ENCODE assay signal across 1 cellular context in the genomic region with DNA sequence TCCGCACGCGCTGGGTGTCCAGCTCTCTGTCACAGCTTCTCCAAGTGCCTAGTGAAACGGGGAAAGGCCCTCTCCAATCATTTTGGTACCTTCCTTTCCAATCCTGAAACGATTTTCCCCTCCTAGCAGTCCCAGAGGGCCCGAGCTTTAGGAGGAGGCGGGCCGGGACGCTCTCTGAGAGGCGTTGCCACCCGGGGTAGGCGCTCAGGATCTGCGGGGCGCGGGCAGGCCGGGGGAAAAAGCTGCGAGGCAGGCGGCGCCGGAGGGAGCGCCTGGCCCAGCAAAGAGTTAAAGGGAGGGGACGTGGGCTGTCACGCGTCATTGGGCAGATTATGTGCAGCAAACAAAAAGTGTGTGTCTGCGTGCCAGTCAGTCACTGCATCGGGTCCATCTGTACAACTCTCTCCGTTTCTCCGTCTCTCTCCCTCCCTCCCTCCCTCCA.
A peak's percentile ranks its signal among the peaks of the same experiment; 100 is the strongest.
TF ChIP-seq lines count a peak whose summit lies in the region.

TSS of gene PRDM8 (plus strand) at position 372 of the 442 bp plus-strand sequence. CDS start 2,578 bp downstream, outside the sequence.

TF ChIP-seq in HEK293, 187 proteins besides CTCF, POLR2A, EP300 and RAD21 (continued from another document and continues in another):
- TF ChIP-seq ZBTB49 (tag by site-specific recombination; IDR thresholded peaks at IDR 0.05; ENCODE audit: low read depth): no peak
- TF ChIP-seq ZNF837 (tag by site-specific recombination; IDR thresholded peaks at IDR 0.05): no peak
- TF ChIP-seq, protein P1, sequence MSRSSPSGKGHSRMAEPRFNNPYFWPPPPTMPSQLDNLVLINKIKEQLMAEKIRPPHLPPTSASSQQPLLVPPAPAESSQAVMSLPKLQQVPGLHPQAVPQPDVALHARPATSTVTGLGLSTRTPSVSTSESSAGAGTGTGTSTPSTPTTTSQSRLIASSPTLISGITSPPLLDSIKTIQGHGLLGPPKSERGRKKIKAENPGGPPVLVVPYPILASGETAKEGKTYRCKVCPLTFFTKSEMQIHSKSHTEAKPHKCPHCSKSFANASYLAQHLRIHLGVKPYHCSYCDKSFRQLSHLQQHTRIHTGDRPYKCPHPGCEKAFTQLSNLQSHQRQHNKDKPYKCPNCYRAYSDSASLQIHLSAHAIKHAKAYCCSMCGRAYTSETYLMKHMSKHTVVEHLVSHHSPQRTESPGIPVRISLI (tag by site-specific recombination; IDR thresholded peaks at IDR 0.05): no peak
- TF ChIP-seq ZFP69B (tag by site-specific recombination; IDR thresholded peaks at IDR 0.05): no peak
- TF ChIP-seq SP3 (tag by site-specific recombination; IDR thresholded peaks at IDR 0.05): peak; percentile 55
- no peak for TF ChIP-seq ZBTB1 (tag by site-specific recombination; IDR thresholded peaks at IDR 0.05)
- TF ChIP-seq, protein P2, sequence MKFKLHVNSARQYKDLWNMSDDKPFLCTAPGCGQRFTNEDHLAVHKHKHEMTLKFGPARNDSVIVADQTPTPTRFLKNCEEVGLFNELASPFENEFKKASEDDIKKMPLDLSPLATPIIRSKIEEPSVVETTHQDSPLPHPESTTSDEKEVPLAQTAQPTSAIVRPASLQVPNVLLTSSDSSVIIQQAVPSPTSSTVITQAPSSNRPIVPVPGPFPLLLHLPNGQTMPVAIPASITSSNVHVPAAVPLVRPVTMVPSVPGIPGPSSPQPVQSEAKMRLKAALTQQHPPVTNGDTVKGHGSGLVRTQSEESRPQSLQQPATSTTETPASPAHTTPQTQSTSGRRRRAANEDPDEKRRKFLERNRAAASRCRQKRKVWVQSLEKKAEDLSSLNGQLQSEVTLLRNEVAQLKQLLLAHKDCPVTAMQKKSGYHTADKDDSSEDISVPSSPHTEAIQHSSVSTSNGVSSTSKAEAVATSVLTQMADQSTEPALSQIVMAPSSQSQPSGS (tag by site-specific recombination; IDR thresholded peaks at IDR 0.05; ENCODE audit: low read depth): no peak
- TF ChIP-seq IKZF3 (tag by site-specific recombination; IDR thresholded peaks at IDR 0.05): peak; percentile 69
- peak; percentile 41 for TF ChIP-seq ZNF76 (tag by site-specific recombination; IDR thresholded peaks at IDR 0.05; ENCODE audit: borderline replicate concordance, low read depth)
- TF ChIP-seq EGR2 (tag by site-specific recombination; IDR thresholded peaks at IDR 0.05; ENCODE audit: low read depth): peak; percentile 14; the same call in 1 of the 2 replicates
- no peak for TF ChIP-seq ZNF202 (tag by site-specific recombination; IDR thresholded peaks at IDR 0.05; ENCODE audit: borderline replicate concordance)
- TF ChIP-seq, protein P3, sequence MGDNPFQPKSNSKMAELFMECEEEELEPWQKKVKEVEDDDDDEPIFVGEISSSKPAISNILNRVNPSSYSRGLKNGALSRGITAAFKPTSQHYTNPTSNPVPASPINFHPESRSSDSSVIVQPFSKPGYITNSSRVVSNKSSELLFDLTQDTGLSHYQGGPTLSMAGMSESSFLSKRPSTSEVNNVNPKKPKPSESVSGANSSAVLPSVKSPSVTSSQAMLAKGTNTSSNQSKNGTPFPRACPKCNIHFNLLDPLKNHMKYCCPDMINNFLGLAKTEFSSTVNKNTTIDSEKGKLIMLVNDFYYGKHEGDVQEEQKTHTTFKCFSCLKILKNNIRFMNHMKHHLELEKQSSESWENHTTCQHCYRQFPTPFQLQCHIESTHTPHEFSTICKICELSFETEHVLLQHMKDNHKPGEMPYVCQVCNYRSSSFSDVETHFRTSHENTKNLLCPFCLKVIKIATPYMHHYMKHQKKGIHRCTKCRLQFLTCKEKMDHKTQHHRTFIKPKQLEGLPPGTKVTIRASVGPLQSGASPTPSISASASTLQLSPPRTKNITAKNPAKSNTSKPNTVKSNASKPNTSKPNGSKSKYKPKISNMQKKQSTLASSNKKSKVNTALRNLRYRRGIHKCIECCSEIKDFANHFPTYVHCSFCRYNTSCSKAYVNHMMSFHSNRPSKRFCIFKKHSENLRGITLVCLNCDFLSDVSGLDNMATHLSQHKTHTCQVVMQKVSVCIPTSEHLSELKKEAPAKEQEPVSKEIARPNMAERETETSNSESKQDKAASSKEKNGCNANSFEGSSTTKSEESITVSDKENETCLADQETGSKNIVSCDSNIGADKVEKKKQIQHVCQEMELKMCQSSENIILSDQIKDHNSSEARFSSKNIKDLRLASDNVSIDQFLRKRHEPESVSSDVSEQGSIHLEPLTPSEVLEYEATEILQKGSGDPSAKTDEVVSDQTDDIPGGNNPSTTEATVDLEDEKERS (tag by site-specific recombination; IDR thresholded peaks at IDR 0.05): no peak
- TF ChIP-seq ZNF211 (tag by site-specific recombination; IDR thresholded peaks at IDR 0.05; ENCODE audit: low read depth): no peak
- TF ChIP-seq ZFHX2 (tag by site-specific recombination; conservative IDR thresholded peaks at IDR 0.05): peak; percentile 63
- no peak for TF ChIP-seq KLF7 (tag by site-specific recombination; IDR thresholded peaks at IDR 0.05; ENCODE audit: borderline replicate concordance)
- no peak for TF ChIP-seq ZNF350 (tag by site-specific recombination; IDR thresholded peaks at IDR 0.05)
- TF ChIP-seq ZBTB20 (tag by site-specific recombination; IDR thresholded peaks at IDR 0.05): peak; percentile 70
- TF ChIP-seq, protein P4, sequence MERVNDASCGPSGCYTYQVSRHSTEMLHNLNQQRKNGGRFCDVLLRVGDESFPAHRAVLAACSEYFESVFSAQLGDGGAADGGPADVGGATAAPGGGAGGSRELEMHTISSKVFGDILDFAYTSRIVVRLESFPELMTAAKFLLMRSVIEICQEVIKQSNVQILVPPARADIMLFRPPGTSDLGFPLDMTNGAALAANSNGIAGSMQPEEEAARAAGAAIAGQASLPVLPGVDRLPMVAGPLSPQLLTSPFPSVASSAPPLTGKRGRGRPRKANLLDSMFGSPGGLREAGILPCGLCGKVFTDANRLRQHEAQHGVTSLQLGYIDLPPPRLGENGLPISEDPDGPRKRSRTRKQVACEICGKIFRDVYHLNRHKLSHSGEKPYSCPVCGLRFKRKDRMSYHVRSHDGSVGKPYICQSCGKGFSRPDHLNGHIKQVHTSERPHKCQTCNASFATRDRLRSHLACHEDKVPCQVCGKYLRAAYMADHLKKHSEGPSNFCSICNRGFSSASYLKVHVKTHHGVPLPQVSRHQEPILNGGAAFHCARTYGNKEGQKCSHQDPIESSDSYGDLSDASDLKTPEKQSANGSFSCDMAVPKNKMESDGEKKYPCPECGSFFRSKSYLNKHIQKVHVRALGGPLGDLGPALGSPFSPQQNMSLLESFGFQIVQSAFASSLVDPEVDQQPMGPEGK (tag by site-specific recombination; IDR thresholded peaks at IDR 0.05): peak; percentile 85
- TF ChIP-seq SCRT1 (tag by site-specific recombination; IDR thresholded peaks at IDR 0.05; ENCODE audit: borderline replicate concordance): no peak
- TF ChIP-seq ZNF366 (tag by site-specific recombination; conservative IDR thresholded peaks at IDR 0.05): peak; percentile 63
- no peak for TF ChIP-seq MEIS1 (CRISPR knock-in tag; IDR thresholded peaks at IDR 0.05; ENCODE audit: borderline replicate concordance)
- peak; percentile 64 for TF ChIP-seq SP2 (tag by site-specific recombination; IDR thresholded peaks at IDR 0.05)
- TF ChIP-seq ZNF777 (tag by site-specific recombination; IDR thresholded peaks at IDR 0.05; ENCODE audit: borderline replicate concordance): no peak
- TF ChIP-seq ZBTB17 (tag by site-specific recombination; IDR thresholded peaks at IDR 0.05): peak; percentile 81
- peak; percentile 32; the same call in 1 of the 2 replicates for TF ChIP-seq ZNF610 (tag by site-specific recombination; IDR thresholded peaks at IDR 0.05; ENCODE audit: borderline replicate concordance)
- peak; percentile 69; the same call in 1 of the 2 replicates for TF ChIP-seq ZNF423 (tag by site-specific recombination; IDR thresholded peaks at IDR 0.05)
- TF ChIP-seq ZNF514 (tag by site-specific recombination; IDR thresholded peaks at IDR 0.05): no peak
- peak; percentile 52; the same call in 1 of the 2 replicates for TF ChIP-seq SP7 (tag by site-specific recombination; IDR thresholded peaks at IDR 0.05)
- no peak for TF ChIP-seq ZNF654 (tag by site-specific recombination; IDR thresholded peaks at IDR 0.05; ENCODE audit: low read depth)
- TF ChIP-seq WT1 (tag by site-specific recombination; IDR thresholded peaks at IDR 0.05): peak; percentile 76; the same call in 1 of the 2 replicates
- peak; percentile 27; the same call in 1 of the 2 replicates for TF ChIP-seq ZNF843 (tag by site-specific recombination; IDR thresholded peaks at IDR 0.05)
- no peak for TF ChIP-seq ZNF146 (tag by site-specific recombination; IDR thresholded peaks at IDR 0.05)
- TF ChIP-seq, protein P5, sequence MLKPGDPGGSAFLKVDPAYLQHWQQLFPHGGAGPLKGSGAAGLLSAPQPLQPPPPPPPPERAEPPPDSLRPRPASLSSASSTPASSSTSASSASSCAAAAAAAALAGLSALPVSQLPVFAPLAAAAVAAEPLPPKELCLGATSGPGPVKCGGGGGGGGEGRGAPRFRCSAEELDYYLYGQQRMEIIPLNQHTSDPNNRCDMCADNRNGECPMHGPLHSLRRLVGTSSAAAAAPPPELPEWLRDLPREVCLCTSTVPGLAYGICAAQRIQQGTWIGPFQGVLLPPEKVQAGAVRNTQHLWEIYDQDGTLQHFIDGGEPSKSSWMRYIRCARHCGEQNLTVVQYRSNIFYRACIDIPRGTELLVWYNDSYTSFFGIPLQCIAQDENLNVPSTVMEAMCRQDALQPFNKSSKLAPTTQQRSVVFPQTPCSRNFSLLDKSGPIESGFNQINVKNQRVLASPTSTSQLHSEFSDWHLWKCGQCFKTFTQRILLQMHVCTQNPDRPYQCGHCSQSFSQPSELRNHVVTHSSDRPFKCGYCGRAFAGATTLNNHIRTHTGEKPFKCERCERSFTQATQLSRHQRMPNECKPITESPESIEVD (tag by site-specific recombination; IDR thresholded peaks at IDR 0.05): no peak
- TF ChIP-seq ZNF701 (tag by site-specific recombination; IDR thresholded peaks at IDR 0.05): no peak
- TF ChIP-seq ZNF660 (tag by site-specific recombination; IDR thresholded peaks at IDR 0.05): peak; percentile 51; the same call in 1 of the 2 replicates
- TF ChIP-seq ZNF433 (tag by site-specific recombination; IDR thresholded peaks at IDR 0.05; ENCODE audit: low read depth): no peak
- TF ChIP-seq KLF1 (tag by site-specific recombination; IDR thresholded peaks at IDR 0.05): peak; percentile 41; the same call in 1 of the 2 replicates
- TF ChIP-seq ZEB2 (tag by site-specific recombination; IDR thresholded peaks at IDR 0.05): no peak
- TF ChIP-seq KLF9 (tag by site-specific recombination; IDR thresholded peaks at IDR 0.05; ENCODE audit: low read depth): 0 out of 2 replicates have a peak, but pooled peaks have one; percentile 11
- TF ChIP-seq ZNF830 (tag by site-specific recombination; IDR thresholded peaks at IDR 0.05; ENCODE audit: low read depth): no peak
- 0 out of 2 replicates have a peak, but pooled peaks have one; percentile 23 for TF ChIP-seq PRDM1 (tag by site-specific recombination; IDR thresholded peaks at IDR 0.05)
- peak; percentile 12; the same call in 1 of the 2 replicates for TF ChIP-seq ZNF501 (tag by site-specific recombination; IDR thresholded peaks at IDR 0.05)
- peak; percentile 46 for TF ChIP-seq ZBTB26 (tag by site-specific recombination; optimal IDR thresholded peaks at IDR 0.05)
- no peak for TF ChIP-seq ZSCAN23 (tag by site-specific recombination; IDR thresholded peaks at IDR 0.05)
- peak; percentile 17; the same call in 1 of the 2 replicates for TF ChIP-seq FEZF1 (tag by site-specific recombination; IDR thresholded peaks at IDR 0.05)
- no peak for TF ChIP-seq ZNF488 (tag by site-specific recombination; IDR thresholded peaks at IDR 0.05)
- TF ChIP-seq ZBTB8A (tag by site-specific recombination; IDR thresholded peaks at IDR 0.05): peak; percentile 86
- 0 out of 2 replicates have a peak, but pooled peaks have one; percentile 7 for TF ChIP-seq ZFP37 (tag by site-specific recombination; IDR thresholded peaks at IDR 0.05)
- TF ChIP-seq ZNF341 (tag by site-specific recombination; IDR thresholded peaks at IDR 0.05; ENCODE audit: low read depth): no peak
- TF ChIP-seq, protein P6, sequence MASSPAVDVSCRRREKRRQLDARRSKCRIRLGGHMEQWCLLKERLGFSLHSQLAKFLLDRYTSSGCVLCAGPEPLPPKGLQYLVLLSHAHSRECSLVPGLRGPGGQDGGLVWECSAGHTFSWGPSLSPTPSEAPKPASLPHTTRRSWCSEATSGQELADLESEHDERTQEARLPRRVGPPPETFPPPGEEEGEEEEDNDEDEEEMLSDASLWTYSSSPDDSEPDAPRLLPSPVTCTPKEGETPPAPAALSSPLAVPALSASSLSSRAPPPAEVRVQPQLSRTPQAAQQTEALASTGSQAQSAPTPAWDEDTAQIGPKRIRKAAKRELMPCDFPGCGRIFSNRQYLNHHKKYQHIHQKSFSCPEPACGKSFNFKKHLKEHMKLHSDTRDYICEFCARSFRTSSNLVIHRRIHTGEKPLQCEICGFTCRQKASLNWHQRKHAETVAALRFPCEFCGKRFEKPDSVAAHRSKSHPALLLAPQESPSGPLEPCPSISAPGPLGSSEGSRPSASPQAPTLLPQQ (tag by site-specific recombination; IDR thresholded peaks at IDR 0.05): 0 out of 2 replicates have a peak, but pooled peaks have one; percentile 10
- TF ChIP-seq ZNF140 (tag by site-specific recombination; IDR thresholded peaks at IDR 0.05): no peak
